ENCODE assay signal across 1 cellular context in genomic region chr1:112956503-112957132, GRCh38.
TF ChIP-seq lines count a peak whose summit lies in the region.

No MANE protein-coding gene starts in this region.

TF ChIP-seq in GM23338, 12 proteins besides CTCF, POLR2A, EP300 and RAD21 (continued from another document):
- no peak for TF ChIP-seq ZNF462 (CRISPR knock-in tag; IDR thresholded peaks at IDR 0.05)
- no peak for TF ChIP-seq POLR2AphosphoS5 (IDR thresholded peaks at IDR 0.05; ENCODE audit: low read depth)
- TF ChIP-seq EZH2 (IDR thresholded peaks at IDR 0.05; ENCODE audit: low read depth, unreplicated experiment), result no peak
- no peak for TF ChIP-seq ZNF331 (CRISPR knock-in tag; IDR thresholded peaks at IDR 0.05; ENCODE audit: low read depth)
